8 cellular contexts compared by ENCODE assay signal in the genomic region with DNA sequence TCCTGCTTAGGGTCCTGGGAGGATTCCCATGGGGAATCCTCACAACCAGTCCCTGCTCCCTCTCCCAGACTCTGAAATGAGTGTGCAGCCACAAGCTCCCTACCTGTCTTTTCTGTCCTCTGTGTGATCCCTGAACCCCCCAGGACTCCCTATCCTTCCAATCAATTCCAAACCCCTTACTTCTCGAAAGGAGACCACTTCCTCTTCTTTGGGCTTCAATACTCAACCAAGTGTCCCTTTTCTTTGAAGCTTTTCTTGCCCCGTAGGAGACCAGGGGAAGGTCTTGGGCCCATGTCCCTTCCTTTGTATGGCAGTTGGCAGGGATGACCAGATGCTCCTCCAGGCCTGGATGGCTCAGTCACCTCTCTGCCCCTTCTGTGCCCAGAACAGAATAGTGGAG. TPM values are rescaled to one million over a fixed set of nuclear protein-coding genes. Genes with fewer than 3 reads are reported as not detected.
DNase-seq lines count a peak whose midpoint lies in the region; ATAC-seq and TF ChIP-seq lines count a peak whose summit lies in the region.

No MANE protein-coding gene starts in this region.

- H3K4me1 Mint-ChIP-seq in brain, result peaks cover 39% of the 10 kb centered on the region
- H3K4me1 Mint-ChIP-seq in natural killer cell, result peaks cover 7 to 12% of the 10 kb centered on the region in 2 donors

- H2AFZ ChIP-seq in Karpas-422 (ENCODE audit: low read length), result no peak overlapping the region

- TF ChIP-seq CTCF in right atrium auricular region (IDR thresholded peaks at IDR 0.05) (no peak), brain (conservative IDR thresholded peaks at IDR 0.05) (no peak), natural killer cell (IDR thresholded peaks at IDR 0.05) (no peak)

- no peaks in the 10 kb centered on the region for H3K9me2 ChIP-seq in Karpas-422 (replicated peaks; ENCODE audit: insufficient read depth, low read length)

- H3K27ac Mint-ChIP-seq in brain (peak overlapping the region; percentile 58 to 92 (median 88)), natural killer cell (peak overlapping the region in 1 of 2 donors; percentile 27)

- DNase-seq in right atrium auricular region (ENCODE audit: low spot score), result no peak
- DNase-seq in Right ventricle myocardium superior, result no peak
- no peak for DNase-seq in natural killer cell
- no peak for DNase-seq in aorta
- no peak for DNase-seq in A172 (ENCODE audit: low spot score)
- DNase-seq in effector CD8-positive, alpha-beta T cell (lab: John Stamatoyannopoulos, UW), result no peak
- DNase-seq in Karpas-422, result no peak

- peaks cover 12% of the 10 kb centered on the region for H3K27me3 Mint-ChIP-seq in brain
- peaks cover 0 to 14% of the 10 kb centered on the region in 2 donors for H3K27me3 Mint-ChIP-seq in natural killer cell (ENCODE audit: low read depth in 2 of 2)

- no peaks in the 10 kb centered on the region for H4K20me1 ChIP-seq in Karpas-422 (ENCODE audit: insufficient read depth, low read depth, low read length)

- H3K9me3 ChIP-seq in right atrium auricular region, result no peaks in the 10 kb centered on the region
- no peaks in the 10 kb centered on the region for H3K9me3 ChIP-seq in aorta (ENCODE audit: control insufficient read depth, low read length)
- H3K9me3 ChIP-seq in Karpas-422 (ENCODE audit: low read length), result no peaks in the 10 kb centered on the region

- H3K27ac ChIP-seq in right atrium auricular region (peak overlapping the region; percentile 88 to 92), aorta (ENCODE audit: low read depth in 1 of 2, low read length in 2 of 2) (peak overlapping the region; percentile 44 to 89), Karpas-422 (ENCODE audit: low read length) (no peak overlapping the region)

- no peak overlapping the region for H3K9ac ChIP-seq in Karpas-422 (ENCODE audit: low read length)

- intact Hi-C loops in Right ventricle myocardium superior (cut with DNase I) (no loop called here), natural killer cell (cut with micrococcal nuclease) (no loop called here), aorta (cut with DNase I) (loop anchor here (2.0 to 5.0 kb wide), 2 partner anchors 27 to 34 kb away; no protein-coding TSS in a partner anchor)

- H3K4me3 ChIP-seq in right atrium auricular region, result peak overlapping the region; percentile 46 to 72
- peak overlapping the region; percentile 4 to 80 for H3K4me3 ChIP-seq in aorta (ENCODE audit: low read length in 2 of 2)
- H3K4me3 ChIP-seq in Karpas-422 (ENCODE audit: low read length), result no peak overlapping the region

- ATAC-seq in Right ventricle myocardium superior (ENCODE audit: poor library complexity) (no peak), natural killer cell (no peak), aorta (ENCODE audit: low FRiP score) (no peak)

- 11 to 17% methylated on average over 2 of the region's 2 CpGs for whole genome bisulfite sequencing in aorta, 2 donors

- H3K27me3 ChIP-seq in right atrium auricular region, result no peaks in the 10 kb centered on the region
- no peaks in the 10 kb centered on the region for H3K27me3 ChIP-seq in aorta (ENCODE audit: control insufficient read depth in 1 of 2, insufficient read depth in 2 of 2, low read length in 1 of 2)
- no peaks in the 10 kb centered on the region for H3K27me3 ChIP-seq in Karpas-422 (ENCODE audit: low read length)

- H3K4me3 Mint-ChIP-seq in brain (peak overlapping the region; percentile 77 to 92 (median 85)), natural killer cell (peak overlapping the region; percentile 74)

- no peak overlapping the region for H3K4me2 ChIP-seq in Karpas-422 (ENCODE audit: low read depth, low read length, poor library complexity, severe bottlenecking)

- H3K36me3 Mint-ChIP-seq in brain, result no peaks in the 10 kb centered on the region
- H3K36me3 Mint-ChIP-seq in natural killer cell, result no peaks in the 10 kb centered on the region

- H3K79me2 ChIP-seq in Karpas-422 (ENCODE audit: low read length), result no peaks in the 10 kb centered on the region

- H3K4me1 ChIP-seq in right atrium auricular region, result peaks cover 0 to 60% of the 10 kb centered on the region in 2 donors
- H3K4me1 ChIP-seq in aorta (ENCODE audit: control insufficient read depth in 1 of 2, insufficient read depth in 2 of 2, low read length in 2 of 2), result peaks cover 0 to 9% of the 10 kb centered on the region in 2 donors
- peaks cover 17% of the 10 kb centered on the region for H3K4me1 ChIP-seq in Karpas-422 (ENCODE audit: low read length)

- H3K36me3 ChIP-seq in right atrium auricular region (peaks cover 39% of the 10 kb centered on the region), aorta (ENCODE audit: control insufficient read depth in 1 of 2, insufficient read depth in 2 of 2, low read length in 1 of 2) (peaks cover 0 to 9% of the 10 kb centered on the region in 2 donors), Karpas-422 (ENCODE audit: insufficient read depth, low read length) (no peaks in the 10 kb centered on the region)

- H3K9me3 Mint-ChIP-seq in brain, result no peaks in the 10 kb centered on the region
- H3K9me3 Mint-ChIP-seq in natural killer cell, result no peaks in the 10 kb centered on the region

RNA-seq across cellular contexts. Expression of a gene that starts 1.7 kb away (rescaled TPM):
- total RNA-seq in right atrium auricular region (100 to 1,000 TPM in 1 of 2 donors, 10 to 100 TPM in 1; 84.4 to 193 TPM), Right ventricle myocardium superior (12.4 TPM), natural killer cell (1 to 10 TPM; 3.3 to 9.0 (median 6.4) TPM), aorta (1,000 to 10,000 TPM in 1 of 2 donors, 100 to 1,000 TPM in 1; 856 to 1,098 TPM)
- polyA plus RNA-seq in brain (ENCODE audit: insufficient read depth, low read depth, low replicate concordance) (35.2 TPM), aorta (1,000 to 10,000 TPM in 1 of 2 donors, 100 to 1,000 TPM in 1; 293 to 2,243 TPM)
- total RNA-seq in A172 (2014; rRNA removed; shearing (Covaris generic)), result 0.22 TPM in 1 of 2 replicates, not detected in the other
- 5.9 TPM in 1 of 2 replicates, not detected in the other for total RNA-seq in Karpas-422 (2014; rRNA removed; shearing (Covaris generic); ENCODE audit: low replicate concordance)

RNA-seq across cellular contexts. Expression of a gene that starts 17.5 kb away (rescaled TPM):
- 10 to 100 TPM; 71.4 to 76.5 TPM for total RNA-seq in right atrium auricular region
- 75.3 TPM for total RNA-seq in Right ventricle myocardium superior
- polyA plus RNA-seq in brain (ENCODE audit: insufficient read depth, low read depth, low replicate concordance), result 162 TPM
- 10 to 100 TPM; 30.1 to 38.3 (median 38.1) TPM for total RNA-seq in natural killer cell
- total RNA-seq in aorta, result 10 to 100 TPM; 49.5 to 53.4 TPM
- polyA plus RNA-seq in aorta, result 10 to 100 TPM; 31.6 to 93.1 TPM
- 149 and 160 TPM in 2 replicates for total RNA-seq in A172 (2014; rRNA removed; shearing (Covaris generic))
- 165 and 217 TPM in 2 replicates for total RNA-seq in Karpas-422 (2014; rRNA removed; shearing (Covaris generic); ENCODE audit: low replicate concordance)

RNA-seq across cellular contexts. Expression of a gene that starts 23.5 kb away (rescaled TPM):
- 10 to 100 TPM; 18.5 to 31.3 TPM for total RNA-seq in right atrium auricular region
- 15.5 TPM for total RNA-seq in Right ventricle myocardium superior
- 9.1 TPM for polyA plus RNA-seq in brain (ENCODE audit: insufficient read depth, low read depth, low replicate concordance)
- 10 to 100 TPM; 41.7 to 74.1 (median 50.9) TPM for total RNA-seq in natural killer cell
- total RNA-seq in aorta, result 10 to 100 TPM; 27.6 to 35.7 TPM
- polyA plus RNA-seq in aorta, result 10 to 100 TPM in 1 of 2 donors, 1 to 10 TPM in 1; 8.4 to 35.6 TPM
- 20.3 and 24.0 TPM in 2 replicates for total RNA-seq in A172 (2014; rRNA removed; shearing (Covaris generic))
- total RNA-seq in Karpas-422 (2014; rRNA removed; shearing (Covaris generic); ENCODE audit: low replicate concordance), result 34.5 and 47.1 TPM in 2 replicates

RNA-seq across cellular contexts. Expression of a gene that starts 35.3 kb away (rescaled TPM):
- total RNA-seq in right atrium auricular region (over 10,000 TPM; 17,339 to 49,235 TPM), Right ventricle myocardium superior (2,290 TPM), natural killer cell (not detected), aorta (not detected)
- polyA plus RNA-seq in brain (ENCODE audit: insufficient read depth, low read depth, low replicate concordance) (not detected), aorta (1 to 10 TPM; 2.6 to 4.1 TPM)
- total RNA-seq in A172 (2014; rRNA removed; shearing (Covaris generic)), result not detected in 2 replicates
- not detected in 2 replicates for total RNA-seq in Karpas-422 (2014; rRNA removed; shearing (Covaris generic); ENCODE audit: low replicate concordance)

RNA-seq across cellular contexts. Expression of a gene that starts 40.5 kb away (rescaled TPM):
- total RNA-seq in right atrium auricular region, result 1,000 to 10,000 TPM in 1 of 2 donors, 100 to 1,000 TPM in 1; 680 to 2,809 TPM
- 1,131 TPM for total RNA-seq in Right ventricle myocardium superior
- 141 TPM for polyA plus RNA-seq in brain (ENCODE audit: insufficient read depth, low read depth, low replicate concordance)
- 1 to 10 TPM; 1.0 to 1.9 (median 1.5) TPM for total RNA-seq in natural killer cell
- total RNA-seq in aorta, result 1 to 10 TPM; 4.1 to 4.8 TPM
- polyA plus RNA-seq in aorta, result 1 to 10 TPM; 8.0 to 9.5 TPM
- total RNA-seq in A172 (2014; rRNA removed; shearing (Covaris generic)), result not detected in 2 replicates
- total RNA-seq in Karpas-422 (2014; rRNA removed; shearing (Covaris generic); ENCODE audit: low replicate concordance), result 1.9 TPM in 1 of 2 replicates, not detected in the other

Comparison
In these comparisons a context has a peak if more than half of its experiments do, and no peak if none do; other contexts are left out.
1. intact Hi-C loops: an anchor here in aorta (2.0 to 5.0 kb wide); none called in Right ventricle myocardium superior and natural killer cell.